In genomic region chr11:128171496-128171895, GRCh38 we compare ENCODE assay signal across 15 cellular contexts.
DNase-seq lines count a peak whose midpoint lies in the region; ATAC-seq, FAIRE-seq and TF ChIP-seq lines count a peak whose summit lies in the region.
"Had no signal": no experiment of that assay in that cellular context is flagged by ENCODE, and none has a peak within 500 bp of the region (broad histone marks: within the 10 kb centered on the region; RNA-seq: fewer than 3 reads in every experiment).

No MANE protein-coding gene starts in this region.

- H3K9ac ChIP-seq in SK-N-SH: no peak overlapping the region

- H3K9me3 ChIP-seq in SK-N-SH: no peaks in the 10 kb centered on the region
- no peaks in the 10 kb centered on the region for H3K9me3 ChIP-seq in pancreas
- H3K9me3 ChIP-seq: heart right ventricle had no signal

- no peak for TF ChIP-seq RAD21 in SK-N-SH (IDR thresholded peaks at IDR 0.05; ENCODE audit: low read length)

- H2AFZ ChIP-seq in SK-N-SH (ENCODE audit: low read depth): no peak overlapping the region

- no peaks in the 10 kb centered on the region for H3K79me2 ChIP-seq in SK-N-SH (ENCODE audit: insufficient read depth)

- intact Hi-C loops in pancreas (cut with DNase I): loop anchor here (5.0 to 10.0 kb wide), 3 partner anchors 463 to 656 kb away; no protein-coding TSS in a partner anchor

- DNase-seq in SK-N-SH: no peak
- DNase-seq in NCI-H2029 treated with DMSO at 0.1 percent for 48 hours (lab: John Stamatoyannopoulos, UW): peak; percentile 21
- DNase-seq in cardiac fibroblast (ENCODE audit: low read depth in 2 of 2): peak; percentile 63 to 65
- DNase-seq in pancreas: no peak
- DNase-seq: activated CD4-positive, CD25-positive, alpha-beta regulatory T cell treated with anti-CD3 and anti-CD28 coated beads, Interleukin-2, amount 50 U/mL, for 72 hours; CD8-positive, alpha-beta T cell; H9; heart right ventricle; NCI-H1105 treated with DMSO at 0.1 percent for 48 hours; retina had no signal

- WGBS in SK-N-SH (ENCODE audit: low lambda C conversion rate): 78% methylated on average over 4 of the region's 4 CpGs
- 66% methylated on average over 4 of the region's 4 CpGs for WGBS in pancreas, 2 donors

- H3K4me3 ChIP-seq in SK-N-SH (ENCODE audit: low read depth in 2 of 2, low read length in 1 of 2): no peak overlapping the region
- H3K4me3 ChIP-seq in cardiac fibroblast (replicated peaks in 1 of 2; ENCODE audit: low read depth in 2 of 2, low read length in 2 of 2): no peak overlapping the region
- H3K4me3 ChIP-seq in pancreas: no peak overlapping the region
- H3K4me3 ChIP-seq: heart right ventricle had no signal

- CTCF ChIA-PET in SK-N-SH (lab: Yijun Ruan, JAX): interaction anchor here (0.9 to 9.3 kb wide), 35 partner anchors 9 to 714 kb away, joined by 3 to 209 read pairs (median 7); no protein-coding TSS in a partner anchor

- H3K4me1 ChIP-seq in SK-N-SH (ENCODE audit: control insufficient read depth in 1 of 2, insufficient read depth in 2 of 2, low read depth in 1 of 2, low read length in 1 of 2): peaks cover 3 to 5% of the 10 kb centered on the region in 2 experiments; a peak in 2 of 4 replicates
- H3K4me1 ChIP-seq in pancreas: peaks cover 0 to 4% (median 0%) of the 10 kb centered on the region in 3 donors

- H3K27me3 ChIP-seq in SK-N-SH (ENCODE audit: insufficient read depth): no peaks in the 10 kb centered on the region
- peaks cover 0 to 4% (median 0%) of the 10 kb centered on the region in 4 donors for H3K27me3 ChIP-seq in pancreas

- TF ChIP-seq CTCF in SK-N-SH (IDR thresholded peaks at IDR 0.05) (no peak), cardiac fibroblast (IDR thresholded peaks at IDR 0.05; ENCODE audit: low read depth, low read length) (no peak), pancreas (IDR thresholded peaks at IDR 0.05) (no peak)

- H3K4me2 ChIP-seq in SK-N-SH: no peak overlapping the region

- no peaks in the 10 kb centered on the region for H3K9me2 ChIP-seq in SK-N-SH

- no peaks in the 10 kb centered on the region for H4K20me1 ChIP-seq in SK-N-SH (ENCODE audit: insufficient read depth)

- no peaks in the 10 kb centered on the region for H3K36me3 ChIP-seq in SK-N-SH (replicated peaks in 1 of 2; ENCODE audit: control insufficient read depth in 1 of 2, insufficient read depth in 2 of 2, low read length in 1 of 2)
- H3K36me3 ChIP-seq in pancreas: no peaks in the 10 kb centered on the region
- H3K36me3 ChIP-seq: heart right ventricle had no signal

- ATAC-seq in SK-N-SH treated with all-trans-retinoic acid at 6 μM for 48 hours: peak; percentile 18; the same call in 2 of the 3 replicates
- ATAC-seq in pancreas: peak in 3 of 4 donors; percentile 48 to 80 (median 58)
- no peak for ATAC-seq in HG02642 (IDR thresholded peaks at IDR 0.05; ENCODE audit: poor library complexity, unreplicated experiment)
- no peak for ATAC-seq in HG03342 (IDR thresholded peaks at IDR 0.05; ENCODE audit: unreplicated experiment)
- ATAC-seq in GM21786 (IDR thresholded peaks at IDR 0.05; ENCODE audit: unreplicated experiment): no peak

- POLR2A ChIA-PET in SK-N-SH (lab: Yijun Ruan, JAX): no interaction called here

- no peak for FAIRE-seq in pancreas (lab: Jason Lieb, UNC)
- FAIRE-seq: G401.6 had no signal

- H3K27ac ChIP-seq in SK-N-SH (ENCODE audit: low read depth in 2 of 2, low read length in 1 of 2) (no peak overlapping the region; a peak in 1 of 4 replicates), pancreas (no peak overlapping the region)
- H3K27ac ChIP-seq: heart right ventricle had no signal

- H3F3A ChIP-seq in SK-N-SH (replicated peaks; ENCODE audit: insufficient read depth): no peaks in the 10 kb centered on the region

- no peak for TF ChIP-seq EP300 in SK-N-SH (IDR thresholded peaks at IDR 0.05; ENCODE audit: borderline replicate concordance in 1 of 2, low read depth in 1 of 2, low read length in 1 of 2)

TF ChIP-seq in SK-N-SH treated with all-trans-retinoic acid at 6 μM for 48 hours, 23 proteins besides CTCF, POLR2A, EP300 and RAD21:
- TF ChIP-seq ARNTL (CRISPR knock-in tag; IDR thresholded peaks at IDR 0.05; ENCODE audit: borderline replicate concordance, low read depth) (no peak), ESRRG (CRISPR knock-in tag; IDR thresholded peaks at IDR 0.05) (no peak), CSRNP3 (CRISPR knock-in tag; IDR thresholded peaks at IDR 0.05) (no peak), ZNF565 (CRISPR knock-in tag; conservative IDR thresholded peaks at IDR 0.05; ENCODE audit: low read depth) (no peak), TOX (CRISPR knock-in tag; IDR thresholded peaks at IDR 0.05; ENCODE audit: borderline replicate concordance) (no peak), TCF4 (CRISPR knock-in tag; IDR thresholded peaks at IDR 0.05; ENCODE audit: borderline replicate concordance) (no peak)

TF ChIP-seq in SK-N-SH, 30 proteins besides CTCF, POLR2A, EP300 and RAD21:
- no peak for TF ChIP-seq FOXM1 (IDR thresholded peaks at IDR 0.05; ENCODE audit: low read depth)
- no peak for TF ChIP-seq USF1 (IDR thresholded peaks at IDR 0.05; ENCODE audit: borderline replicate concordance, low read depth)
- TF ChIP-seq GATA2 (CRISPR knock-in tag; IDR thresholded peaks at IDR 0.05): no peak
- no peak for TF ChIP-seq TCF12 (IDR thresholded peaks at IDR 0.05)
- no peak for TF ChIP-seq PBX3 (IDR thresholded peaks at IDR 0.05)
- no peak for TF ChIP-seq NFIC (IDR thresholded peaks at IDR 0.05; ENCODE audit: borderline replicate concordance)
- no peak for TF ChIP-seq SMC3 (IDR thresholded peaks at IDR 0.05; ENCODE audit: low read depth, low read length)
- TF ChIP-seq MEF2A (IDR thresholded peaks at IDR 0.05; ENCODE audit: borderline replicate concordance, low read depth): no peak
- no peak for TF ChIP-seq IRF3 (IDR thresholded peaks at IDR 0.05; ENCODE audit: low read depth, low read length)
- TF ChIP-seq POLR2AphosphoS5 (IDR thresholded peaks at IDR 0.05; ENCODE audit: low read depth, low read length): no peak
TF ChIP-seq in SK-N-SH: peak in this region for 0.

Comparison
In these comparisons a context has a peak if more than half of its experiments do, and no peak if none do; other contexts are left out.
1. ATAC-seq: peak in SK-N-SH treated with all-trans-retinoic acid at 6 μM for 48 hours (single experiment) and pancreas (3 of 4); none in HG02642 (single experiment), HG03342 (single experiment) and GM21786 (single experiment).
2. DNase-seq: peak in NCI-H2029 treated with DMSO at 0.1 percent for 48 hours (single experiment) and cardiac fibroblast (2 of 2); none in SK-N-SH (single experiment) and pancreas (0 of 6).